Comparison of ENCODE assay signal across 15 cellular contexts in genomic region chr2:161417428-161418274, GRCh38. TPM values are rescaled to one million over a fixed set of nuclear protein-coding genes. Genes with fewer than 3 reads are reported as not detected.
DNase-seq lines count a peak whose midpoint lies in the region; ATAC-seq and TF ChIP-seq lines count a peak whose summit lies in the region.
"Had no signal": no experiment of that assay in that cellular context is flagged by ENCODE, and none has a peak within 500 bp of the region (broad histone marks: within the 10 kb centered on the region; RNA-seq: fewer than 3 reads in every experiment).

No MANE protein-coding gene starts in this region.

- H3K14ac ChIP-seq in IMR-90 (replicated peaks; ENCODE audit: low read depth, low read length): no peak overlapping the region

- peaks cover 83% of the 10 kb centered on the region for H3K27me3 Mint-ChIP-seq in T-helper 2 cell treated with Interferon-gamma antibody and Interleukin-4, amounts not matched to agents 5 μg/mL and 100 μg/mL, for 36 hours (ENCODE audit: low read depth)
- H3K27me3 Mint-ChIP-seq in effector memory CD8-positive, alpha-beta T cell: peaks cover 84 to 89% of the 10 kb centered on the region in 2 donors

- no peak overlapping the region for H3K4me3 ChIP-seq in IMR-90 (ENCODE audit: insufficient read depth, low read depth, low read length)
- no peak overlapping the region for H3K4me3 ChIP-seq in adrenal gland
- H3K4me3 ChIP-seq: lower lobe of right lung, ovary had no signal

- H2BK5ac ChIP-seq in IMR-90 (ENCODE audit: low read depth, low read length, poor library complexity, severe bottlenecking): no peak overlapping the region

- in situ Hi-C loops in IMR-90 (cut with MboI; ENCODE audit: low sequenced_read_pairs): no loop called here

- no peaks in the 10 kb centered on the region for H3K79me1 ChIP-seq in IMR-90 (ENCODE audit: low read depth in 1 of 2, low read length in 2 of 2)

- no peak for TF ChIP-seq RAD21 in IMR-90 (IDR thresholded peaks at IDR 0.05; ENCODE audit: low read length)

- no peak overlapping the region for H2BK120ac ChIP-seq in IMR-90 (ENCODE audit: low read depth, low read length)

- no peaks in the 10 kb centered on the region; the same call in 1 of the 2 replicates for H3K9me1 ChIP-seq in IMR-90 (ENCODE audit: insufficient read depth, low read length)

- CTCF ChIA-PET in IMR-90 (lab: Yijun Ruan, JAX): no interaction called here

- H3K9me3 Mint-ChIP-seq in T-helper 2 cell treated with Interferon-gamma antibody and Interleukin-4, amounts not matched to agents 5 μg/mL and 100 μg/mL, for 36 hours: no peaks in the 10 kb centered on the region
- no peaks in the 10 kb centered on the region for H3K9me3 Mint-ChIP-seq in effector memory CD8-positive, alpha-beta T cell

- DNase-seq in T-helper 2 cell treated with Interferon-gamma antibody and Interleukin-4, amounts not matched to agents 5 μg/mL and 100 μg/mL, for 36 hours (ENCODE audit: low spot score): no peak
- no peak for DNase-seq in T-helper 2 cell
- no peak for DNase-seq in IMR-90
- DNase-seq in effector memory CD8-positive, alpha-beta T cell: no peak
- peak; percentile 66 for DNase-seq in retina
- no peak for DNase-seq in hepatic stellate cell (ENCODE audit: low spot score)
- DNase-seq in adrenal gland: no peak
- no peak for DNase-seq in GF-D8 (lab: John Stamatoyannopoulos, UW)
- DNase-seq: lower lobe of right lung, NCI-H1092 treated with DMSO at 0.1 percent for 48 hours, NCI-H510A, ovary, transverse colon had no signal

- H3K4me3 Mint-ChIP-seq in T-helper 2 cell treated with Interferon-gamma antibody and Interleukin-4, amounts not matched to agents 5 μg/mL and 100 μg/mL, for 36 hours: peak overlapping the region; percentile 18
- H3K4me3 Mint-ChIP-seq in effector memory CD8-positive, alpha-beta T cell: peak overlapping the region; percentile 76 to 79

- peaks cover 7% of the 10 kb centered on the region for H3K36me3 Mint-ChIP-seq in T-helper 2 cell treated with Interferon-gamma antibody and Interleukin-4, amounts not matched to agents 5 μg/mL and 100 μg/mL, for 36 hours (ENCODE audit: low read depth)
- H3K36me3 Mint-ChIP-seq in effector memory CD8-positive, alpha-beta T cell (ENCODE audit: insufficient read depth): peaks cover 8% of the 10 kb centered on the region

- H3K36me3 ChIP-seq in IMR-90 (ENCODE audit: control insufficient read depth, insufficient read depth, low read length): no peaks in the 10 kb centered on the region
- no peaks in the 10 kb centered on the region for H3K36me3 ChIP-seq in adrenal gland (replicated peaks in 1 of 2)
- H3K36me3 ChIP-seq: lower lobe of right lung, ovary, transverse colon had no signal

- H3K4me1 ChIP-seq in IMR-90 (ENCODE audit: control insufficient read depth, insufficient read depth, low read length) (peaks cover 4% of the 10 kb centered on the region), adrenal gland (replicated peaks in 1 of 2) (peaks cover 14 to 32% of the 10 kb centered on the region in 2 donors)

- POLR2A ChIA-PET in IMR-90 (lab: Charles Lee; ENCODE audit: unreplicated experiment): no interaction called here

- no peak overlapping the region for H3K27ac Mint-ChIP-seq in T-helper 2 cell treated with Interferon-gamma antibody and Interleukin-4, amounts not matched to agents 5 μg/mL and 100 μg/mL, for 36 hours
- H3K27ac Mint-ChIP-seq in effector memory CD8-positive, alpha-beta T cell: no peak overlapping the region

- H3K4me2 ChIP-seq in IMR-90 (ENCODE audit: low read depth, low read length): no peak overlapping the region

- H2BK20ac ChIP-seq in IMR-90 (ENCODE audit: low read depth, low read length): no peak overlapping the region

- no peak overlapping the region for H4K8ac ChIP-seq in IMR-90 (ENCODE audit: low read depth in 2 of 2, low read length in 2 of 2)

- H2AFZ ChIP-seq in IMR-90 (replicated peaks; ENCODE audit: low read length, poor library complexity): no peak overlapping the region

- no peak overlapping the region for H4K91ac ChIP-seq in IMR-90 (ENCODE audit: insufficient read depth, low read depth, low read length)

- H3K27me3 ChIP-seq in IMR-90 (ENCODE audit: control insufficient read depth, insufficient read depth, low read length) (peaks cover 74% of the 10 kb centered on the region), adrenal gland (peaks cover 82% of the 10 kb centered on the region)

- no peak overlapping the region for H2AK5ac ChIP-seq in IMR-90 (ENCODE audit: low read depth, low read length)

- peaks cover 47% of the 10 kb centered on the region for H3K4me1 Mint-ChIP-seq in T-helper 2 cell treated with Interferon-gamma antibody and Interleukin-4, amounts not matched to agents 5 μg/mL and 100 μg/mL, for 36 hours (ENCODE audit: low read depth)
- peaks cover 29 to 41% of the 10 kb centered on the region in 2 donors for H3K4me1 Mint-ChIP-seq in effector memory CD8-positive, alpha-beta T cell (ENCODE audit: low read depth in 2 of 2)

- 5% methylated on average over 3 of the region's 22 CpGs; no CpG with 5 or more reads in 1 of the 2 experiments for WGBS in IMR-90 (ENCODE audit: extremely low coverage in 2 of 2, insufficient read length in 1 of 2), 2 experiments
- 18 to 22% (median 20%) methylated on average over 22 of the region's 22 CpGs for WGBS in adrenal gland, 4 donors

- H4K5ac ChIP-seq in IMR-90 (ENCODE audit: low read depth, low read length): no peak overlapping the region

- TF ChIP-seq POLR2A in IMR-90 (IDR thresholded peaks at IDR 0.05; ENCODE audit: low read depth, low read length) (no peak), adrenal gland (IDR thresholded peaks at IDR 0.05) (no peak)

- H2BK15ac ChIP-seq in IMR-90 (ENCODE audit: low read depth, low read length): no peak overlapping the region

- H3K4ac ChIP-seq in IMR-90 (ENCODE audit: low read depth, low read length): no peak overlapping the region

- dilution Hi-C loops in IMR-90 (cut with HindIII; ENCODE audit: low sequenced_read_pairs, unreplicated experiment): no loop called here

- intact Hi-C loops in IMR-90 (cut with micrococcal nuclease) (no loop called here), adrenal gland (cut with DNase I) (no loop called here)

- H3K9ac ChIP-seq in IMR-90 (ENCODE audit: low read depth, low read length): no peak overlapping the region

- H2AK9ac ChIP-seq in IMR-90 (replicated peaks; ENCODE audit: low read depth, low read length, poor library complexity): no peak overlapping the region

- H4K20me1 ChIP-seq in IMR-90 (ENCODE audit: insufficient read depth, low read length): peaks cover 8% of the 10 kb centered on the region; the same call in 1 of the 2 replicates

- peak overlapping the region; percentile 56; the same call in 1 of the 2 replicates for H3K23ac ChIP-seq in IMR-90 (ENCODE audit: low read depth, low read length)

- H3K18ac ChIP-seq in IMR-90 (ENCODE audit: low read depth, low read length): no peak overlapping the region

- ATAC-seq in IMR-90 (ENCODE audit: low read depth): no peak
- no peak for ATAC-seq in effector memory CD8-positive, alpha-beta T cell (replicated peaks)

- no TSS peak for BruUV-seq in IMR-90 (replicated peaks; lab: Mats Ljungman, UMichigan)

- TF ChIP-seq CTCF in IMR-90 (conservative IDR thresholded peaks at IDR 0.05; ENCODE audit: low read depth, low read length): no peak
- no peak for TF ChIP-seq CTCF in adrenal gland (IDR thresholded peaks at IDR 0.05)

- no peak overlapping the region for H3K56ac ChIP-seq in IMR-90 (ENCODE audit: extremely low read depth, insufficient read depth, low read length)

- H3K27ac ChIP-seq in IMR-90 (ENCODE audit: insufficient read depth, low read length) (no peak overlapping the region), adrenal gland (no peak overlapping the region)
- H3K27ac ChIP-seq: coronary artery, lower lobe of right lung, ovary, transverse colon had no signal

- peaks cover 6% of the 10 kb centered on the region for H3K9me3 ChIP-seq in IMR-90 (ENCODE audit: control insufficient read depth, insufficient read depth, low read length)
- no peaks in the 10 kb centered on the region for H3K9me3 ChIP-seq in adrenal gland (replicated peaks in 1 of 3)
- H3K9me3 ChIP-seq: lower lobe of right lung, ovary, transverse colon had no signal

TF ChIP-seq in IMR-90, 13 proteins besides CTCF, POLR2A, EP300 and RAD21:
- no peak for TF ChIP-seq MAZ (IDR thresholded peaks at IDR 0.05; ENCODE audit: borderline replicate concordance, low read depth, low read length)
- TF ChIP-seq NFE2L2 (IDR thresholded peaks at IDR 0.05; ENCODE audit: low read depth, low read length): no peak
- no peak for TF ChIP-seq RFX5 (IDR thresholded peaks at IDR 0.05; ENCODE audit: low read depth, low read length)
- no peak for TF ChIP-seq BHLHE40 (IDR thresholded peaks at IDR 0.05; ENCODE audit: low read depth, low read length)
- no peak for TF ChIP-seq MAFK (IDR thresholded peaks at IDR 0.05; ENCODE audit: low read depth, low read length)
- TF ChIP-seq FOS (IDR thresholded peaks at IDR 0.05; ENCODE audit: low read depth, low read length): no peak
- no peak for TF ChIP-seq RCOR1 (IDR thresholded peaks at IDR 0.05; ENCODE audit: insufficient replicate concordance, low read length)
- TF ChIP-seq ELK1 (IDR thresholded peaks at IDR 0.05; ENCODE audit: borderline replicate concordance, low read depth, low read length): no peak
- TF ChIP-seq MXI1 (IDR thresholded peaks at IDR 0.05; ENCODE audit: borderline replicate concordance, low read depth, low read length): no peak
- TF ChIP-seq CEBPB (IDR thresholded peaks at IDR 0.05; ENCODE audit: low read depth, low read length): no peak
TF ChIP-seq in IMR-90: peak in this region for 0.

RNA-seq across cellular contexts. Expression of gene TBR1, which starts 1.6 kb away (rescaled TPM):
- total RNA-seq in IMR-90 (2012; rRNA removed): not detected in 2 replicates
- 0.06 TPM in 1 of 2 replicates, not detected in the other for polyA plus RNA-seq in IMR-90 (2012; rRNA removed)
- 0.02 TPM in 1 of 2 replicates, not detected in the other for polyA plus RNA-seq in IMR-90 (2012; cell fraction: cytosol; rRNA removed)
- 0.11 and 0.35 TPM in 2 replicates for polyA plus RNA-seq in IMR-90 (2012; cell fraction: nucleus; rRNA removed; ENCODE audit: low replicate concordance)
- total RNA-seq in adrenal gland: under 1 TPM in 2 of 8 donors, not detected in 6; 0.04 to 0.64 TPM
- not detected for polyA plus RNA-seq in adrenal gland
- total RNA-seq: lower lobe of right lung, ovary, transverse colon had no signal
- polyA plus RNA-seq: AG04450, ovary had no signal
